Comparison of ENCODE assay signal across 19 cellular contexts in the genomic region with DNA sequence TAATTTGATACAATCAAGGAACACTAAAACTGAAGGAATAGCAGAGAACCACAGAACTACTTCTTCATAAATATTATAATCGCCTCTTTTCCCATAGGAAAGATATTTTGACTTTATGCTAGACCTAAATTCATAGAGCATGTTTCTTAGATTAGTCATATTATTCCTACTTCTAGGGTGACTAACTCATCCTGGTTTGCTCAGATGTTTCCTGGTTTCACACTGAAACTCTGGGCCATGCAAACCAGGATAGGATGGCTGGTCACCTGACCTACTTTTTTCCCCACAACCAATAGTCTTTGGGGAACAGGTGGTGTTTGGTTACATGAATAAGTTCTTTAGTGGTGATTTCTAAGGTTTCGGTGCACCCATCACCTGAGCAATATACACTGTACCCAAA. TPM values are rescaled to one million over a fixed set of nuclear protein-coding genes. Genes with fewer than 3 reads are reported as not detected.
A peak's percentile ranks its signal among the peaks of the same experiment; 100 is the strongest.
DNase-seq lines count a peak whose midpoint lies in the region; ATAC-seq, FAIRE-seq and TF ChIP-seq lines count a peak whose summit lies in the region.
"Had no signal": no experiment of that assay in that cellular context is flagged by ENCODE, and none has a peak within 500 bp of the region (broad histone marks: within the 10 kb centered on the region; RNA-seq: fewer than 3 reads in every experiment).

No MANE protein-coding gene starts in this region.

- no peak overlapping the region for H3K4me3 Mint-ChIP-seq in MCF 10A (ENCODE audit: unreplicated experiment)

- no peak overlapping the region for H3K4me3 ChIP-seq in breast epithelium
- H3K4me3 ChIP-seq: thoracic aorta had no signal

- TF ChIP-seq POLR2A in breast epithelium (IDR thresholded peaks at IDR 0.05) = no peak

- no TSS peak for BruUV-seq in MCF 10A (replicated peaks; lab: Mats Ljungman, UMichigan)

- no peak for FAIRE-seq in urothelium cell line (lab: Jason Lieb, UNC)
- FAIRE-seq: GM12891, TTC549 had no signal

- H3K4me1 Mint-ChIP-seq in MCF 10A (ENCODE audit: insufficient read depth, unreplicated experiment) = no peaks in the 10 kb centered on the region

- H3K27me3 Mint-ChIP-seq in MCF 10A (ENCODE audit: insufficient read depth, unreplicated experiment) = no peaks in the 10 kb centered on the region

- H3K9me3 Mint-ChIP-seq in MCF 10A (ENCODE audit: unreplicated experiment) = no peaks in the 10 kb centered on the region

- H3K27ac Mint-ChIP-seq in MCF 10A (ENCODE audit: low read depth, unreplicated experiment) = no peak overlapping the region

- CTCF ChIA-PET in MCF 10A (lab: Yijun Ruan, JAX) = no interaction called here
- CTCF ChIA-PET in GM10248 (lab: Yijun Ruan, JAX) = no interaction called here

- intact Hi-C loops in MCF 10A (cut with micrococcal nuclease) (no loop called here), breast epithelium (cut with DNase I; ENCODE audit: low total_unique reads) (no loop called here)

- H3K36me3 ChIP-seq in breast epithelium = no peaks in the 10 kb centered on the region
- H3K36me3 ChIP-seq: thoracic aorta had no signal

- no peak for TF ChIP-seq CTCF in MCF 10A (IDR thresholded peaks at IDR 0.05; ENCODE audit: unreplicated experiment)
- no peak for TF ChIP-seq CTCF in breast epithelium (IDR thresholded peaks at IDR 0.05)
- no peak for TF ChIP-seq CTCF in GM10248 (IDR thresholded peaks at IDR 0.05; ENCODE audit: control extremely low read depth, extremely low read depth, low read depth, missing control alignments)

- no peak overlapping the region for H3K27ac ChIP-seq in breast epithelium
- H3K27ac ChIP-seq: KMS-11, parathyroid adenoma, thoracic aorta had no signal

- no peaks in the 10 kb centered on the region for H3K27me3 ChIP-seq in breast epithelium

- DNase-seq in MCF 10A (ENCODE audit: unreplicated experiment) (peak; percentile 43), breast epithelium (ENCODE audit: low spot score in 2 of 2) (no peak), fibroblast of gingiva (ENCODE audit: low read depth) (peak; percentile 1), urothelium cell line (ENCODE audit: low spot score) (peak; percentile 21), NCI-H446 (lab: John Stamatoyannopoulos, UW) (no peak), DMS79 treated with DMSO at 0.1 percent for 48 hours (lab: John Stamatoyannopoulos, UW) (no peak), GM10248 (ENCODE audit: extremely low spot score) (no peak)
- DNase-seq: activated effector memory CD4-positive, alpha-beta T cell treated with anti-CD3 and anti-CD28 coated beads, Interleukin-2, amount 50 U/mL, for 16 hours; DMS153; NCI-H187 treated with DMSO at 0.1 percent for 48 hours; NCI-H748 treated with DMSO at 0.1 percent for 48 hours; SHP77 treated with DMSO at 0.1 percent for 48 hours; stimulated activated CD4-positive, alpha-beta T cell treated with anti-CD3 and anti-CD28 coated beads, Interleukin-15, amount 100 ng/mL, for 24 hours had no signal

- no peaks in the 10 kb centered on the region for H3K4me1 ChIP-seq in breast epithelium
- H3K4me1 ChIP-seq: parathyroid adenoma had no signal

- H3K9me3 ChIP-seq in breast epithelium = peaks cover 0 to 4% of the 10 kb centered on the region in 2 donors
- H3K9me3 ChIP-seq: thoracic aorta had no signal

- ATAC-seq in SK-N-SH treated with all-trans-retinoic acid at 6 μM for 48 hours = peak; percentile 79

- POLR2A ChIA-PET in MCF 10A (lab: Yijun Ruan, JAX) = no interaction called here
- POLR2A ChIA-PET in GM10248 (lab: Yijun Ruan, JAX) = no interaction called here

- peaks cover 11% of the 10 kb centered on the region for H3K36me3 Mint-ChIP-seq in MCF 10A (ENCODE audit: insufficient read depth, unreplicated experiment)

TF ChIP-seq in SK-N-SH treated with all-trans-retinoic acid at 6 μM for 48 hours, 23 proteins besides CTCF, POLR2A, EP300 and RAD21:
- no peak for TF ChIP-seq ZC3H10 (CRISPR knock-in tag; IDR thresholded peaks at IDR 0.05)
- TF ChIP-seq ZNF565 (CRISPR knock-in tag; conservative IDR thresholded peaks at IDR 0.05; ENCODE audit: low read depth) = no peak
- TF ChIP-seq, protein P1, sequence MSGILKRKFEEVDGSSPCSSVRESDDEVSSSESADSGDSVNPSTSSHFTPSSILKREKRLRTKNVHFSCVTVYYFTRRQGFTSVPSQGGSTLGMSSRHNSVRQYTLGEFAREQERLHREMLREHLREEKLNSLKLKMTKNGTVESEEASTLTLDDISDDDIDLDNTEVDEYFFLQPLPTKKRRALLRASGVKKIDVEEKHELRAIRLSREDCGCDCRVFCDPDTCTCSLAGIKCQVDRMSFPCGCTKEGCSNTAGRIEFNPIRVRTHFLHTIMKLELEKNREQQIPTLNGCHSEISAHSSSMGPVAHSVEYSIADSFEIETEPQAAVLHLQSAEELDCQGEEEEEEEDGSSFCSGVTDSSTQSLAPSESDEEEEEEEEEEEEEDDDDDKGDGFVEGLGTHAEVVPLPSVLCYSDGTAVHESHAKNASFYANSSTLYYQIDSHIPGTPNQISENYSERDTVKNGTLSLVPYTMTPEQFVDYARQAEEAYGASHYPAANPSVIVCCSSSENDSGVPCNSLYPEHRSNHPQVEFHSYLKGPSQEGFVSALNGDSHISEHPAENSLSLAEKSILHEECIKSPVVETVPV (CRISPR knock-in tag; IDR thresholded peaks at IDR 0.05) = no peak
- TF ChIP-seq, protein P2, sequence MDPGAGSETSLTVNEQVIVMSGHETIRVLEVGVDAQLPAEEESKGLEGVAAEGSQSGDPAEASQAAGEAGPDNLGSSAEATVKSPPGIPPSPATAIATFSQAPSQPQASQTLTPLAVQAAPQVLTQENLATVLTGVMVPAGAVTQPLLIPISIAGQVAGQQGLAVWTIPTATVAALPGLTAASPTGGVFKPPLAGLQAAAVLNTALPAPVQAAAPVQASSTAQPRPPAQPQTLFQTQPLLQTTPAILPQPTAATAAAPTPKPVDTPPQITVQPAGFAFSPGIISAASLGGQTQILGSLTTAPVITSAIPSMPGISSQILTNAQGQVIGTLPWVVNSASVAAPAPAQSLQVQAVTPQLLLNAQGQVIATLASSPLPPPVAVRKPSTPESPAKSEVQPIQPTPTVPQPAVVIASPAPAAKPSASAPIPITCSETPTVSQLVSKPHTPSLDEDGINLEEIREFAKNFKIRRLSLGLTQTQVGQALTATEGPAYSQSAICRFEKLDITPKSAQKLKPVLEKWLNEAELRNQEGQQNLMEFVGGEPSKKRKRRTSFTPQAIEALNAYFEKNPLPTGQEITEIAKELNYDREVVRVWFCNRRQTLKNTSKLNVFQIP (CRISPR knock-in tag; IDR thresholded peaks at IDR 0.05; ENCODE audit: borderline replicate concordance, low read depth) = no peak
- TF ChIP-seq PPARA (CRISPR knock-in tag; IDR thresholded peaks at IDR 0.05; ENCODE audit: borderline replicate concordance) = no peak
- TF ChIP-seq ZNF8 (CRISPR knock-in tag; IDR thresholded peaks at IDR 0.05) = no peak
- no peak for TF ChIP-seq ARNTL (CRISPR knock-in tag; IDR thresholded peaks at IDR 0.05; ENCODE audit: borderline replicate concordance, low read depth)
- TF ChIP-seq RARB (CRISPR knock-in tag; IDR thresholded peaks at IDR 0.05) = no peak
- TF ChIP-seq CSDC2 (CRISPR knock-in tag; IDR thresholded peaks at IDR 0.05) = no peak

RNA-seq across cellular contexts. Expression of a gene that starts 42.8 kb away (rescaled TPM):
- 7.6 and 9.8 TPM in 2 replicates for total RNA-seq in MCF 10A (2022)
- total RNA-seq in breast epithelium = 10 to 100 TPM in 1 of 3 donors, 1 to 10 TPM in 2; 5.4 to 16.2 (median 9.5) TPM

Comparison
In these comparisons a context has a peak if more than half of its experiments do, and no peak if none do; other contexts are left out.
1. DNase-seq: peak in MCF 10A (single experiment), fibroblast of gingiva (single experiment) and urothelium cell line (single experiment); none in breast epithelium (0 of 2), NCI-H446 (0 of 2), DMS79 treated with DMSO at 0.1 percent for 48 hours (single experiment) and GM10248 (single experiment).